In the genomic region with DNA sequence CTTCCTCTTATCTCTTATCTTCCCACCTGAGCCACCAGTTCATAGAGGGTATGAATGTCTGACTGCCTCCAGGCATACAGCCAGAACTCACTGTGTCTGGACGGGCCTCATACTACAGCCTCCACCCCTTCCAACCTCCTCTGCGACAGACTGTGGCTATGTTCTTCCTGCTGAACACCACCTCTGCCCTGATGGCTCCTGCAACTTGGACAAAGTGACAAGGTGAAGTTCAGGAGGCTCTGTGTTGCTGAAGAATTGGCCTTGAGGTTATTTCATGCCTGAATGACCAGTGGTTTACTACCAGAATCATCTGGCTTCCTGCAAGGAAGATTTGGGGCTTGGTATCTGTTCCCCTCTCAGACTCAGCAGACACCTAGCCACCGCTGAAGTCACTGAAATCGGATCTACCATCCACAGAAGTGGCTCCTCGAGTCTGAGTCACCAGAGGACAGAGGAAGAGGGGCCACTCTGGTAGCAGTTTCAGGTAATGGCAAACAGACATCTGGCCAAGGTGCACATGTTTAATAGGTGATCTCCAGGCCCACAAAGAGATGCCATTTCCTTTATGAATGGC, we compare ENCODE assay signal across 9 cellular contexts. TPM values are rescaled to one million over a fixed set of nuclear protein-coding genes. Genes with fewer than 3 reads are reported as not detected.
DNase-seq lines count a peak whose midpoint lies in the region; ATAC-seq, FAIRE-seq and TF ChIP-seq lines count a peak whose summit lies in the region.
"Had no signal": no experiment of that assay in that cellular context is flagged by ENCODE, and none has a peak within 500 bp of the region (broad histone marks: within the 10 kb centered on the region; RNA-seq: fewer than 3 reads in every experiment).

No MANE protein-coding gene starts in this region.

- no peaks in the 10 kb centered on the region for H3K27me3 Mint-ChIP-seq in CD4-positive, alpha-beta T cell

- H3K9me3 Mint-ChIP-seq in CD4-positive, alpha-beta T cell, result no peaks in the 10 kb centered on the region

- TF ChIP-seq POLR2A in uterus (IDR thresholded peaks at IDR 0.05), result no peak

- no peak overlapping the region for H3K4me3 ChIP-seq in uterus

- CTCF ChIA-PET in CD4-positive, alpha-beta T cell (lab: Charles Lee), result interaction anchor here (1.5 kb wide), 1 partner anchor 12 kb away, joined by 7 read pairs; no protein-coding TSS in a partner anchor

- H3K4me1 ChIP-seq in foreskin keratinocyte (no peaks in the 10 kb centered on the region), uterus (no peaks in the 10 kb centered on the region)

- intact Hi-C loops in CD4-positive, alpha-beta T cell (cut with DNase I, micrococcal nuclease), result no loop called here
- intact Hi-C loops in uterus (cut with DNase I; ENCODE audit: low total_unique reads), result no loop called here

- TF ChIP-seq CTCF in CD4-positive, alpha-beta T cell (IDR thresholded peaks at IDR 0.05), result no peak
- TF ChIP-seq CTCF in foreskin keratinocyte (conservative IDR thresholded peaks at IDR 0.05), result no peak
- no peak for TF ChIP-seq CTCF in D721Med (IDR thresholded peaks at IDR 0.05; ENCODE audit: insufficient read depth, missing control alignments)
- no peak for TF ChIP-seq CTCF in uterus (IDR thresholded peaks at IDR 0.05)

- H3K9me3 ChIP-seq in CD4-positive, alpha-beta T cell (ENCODE audit: control insufficient read depth, low read length), result no peaks in the 10 kb centered on the region
- H3K9me3 ChIP-seq in uterus, result no peaks in the 10 kb centered on the region

- POLR2A ChIA-PET in CD4-positive, alpha-beta T cell (lab: Charles Lee), result interaction anchor here (1.0 to 1.2 kb wide), 2 partner anchors 10 to 12 kb away, joined by 3 read pairs; no protein-coding TSS in a partner anchor

- no peak for ATAC-seq in CD4-positive, alpha-beta T cell (ENCODE audit: poor library complexity)
- ATAC-seq in GM19438 (IDR thresholded peaks at IDR 0.05; ENCODE audit: low read depth, unreplicated experiment) (peak; percentile 77), HG03469 (IDR thresholded peaks at IDR 0.05; ENCODE audit: unreplicated experiment) (peak; percentile 57), esophagus mucosa (peak; percentile 23), foreskin keratinocyte (no peak)

- peak overlapping the region; percentile 83 for H3K27ac Mint-ChIP-seq in CD4-positive, alpha-beta T cell

- H3K4me1 Mint-ChIP-seq in CD4-positive, alpha-beta T cell (ENCODE audit: low read depth), result peaks cover 30% of the 10 kb centered on the region

- H3K36me3 Mint-ChIP-seq in CD4-positive, alpha-beta T cell (ENCODE audit: low read depth), result peaks cover 41% of the 10 kb centered on the region

- FAIRE-seq in D721Med (lab: Jason Lieb, UNC), result no peak

- DNase-seq in CD4-positive, alpha-beta T cell, result no peak
- DNase-seq in foreskin keratinocyte (no peak), D721Med (ENCODE audit: insufficient read length, low spot score) (no peak), uterus (no peak)
- no peak for DNase-seq in activated CD4-positive, CD25-positive, alpha-beta regulatory T cell (lab: John Stamatoyannopoulos, UW)

- no peak overlapping the region for H3K27ac ChIP-seq in CD4-positive, alpha-beta T cell (ENCODE audit: low read depth, low read length)
- no peak overlapping the region for H3K27ac ChIP-seq in foreskin keratinocyte
- no peak overlapping the region for H3K27ac ChIP-seq in uterus

- no peak overlapping the region for H3K4me3 Mint-ChIP-seq in CD4-positive, alpha-beta T cell

- H3K27me3 ChIP-seq in CD4-positive, alpha-beta T cell (ENCODE audit: control insufficient read depth, insufficient read depth, low read length), result no peaks in the 10 kb centered on the region
- H3K27me3 ChIP-seq in foreskin keratinocyte (no peaks in the 10 kb centered on the region), uterus (no peaks in the 10 kb centered on the region)

- no peaks in the 10 kb centered on the region for H3K36me3 ChIP-seq in uterus

RNA-seq across cellular contexts. Expression of a gene that starts 14.2 kb away (rescaled TPM):
- total RNA-seq in CD4-positive, alpha-beta T cell, result 10 to 100 TPM; 37.8 to 38.9 TPM
- total RNA-seq in esophagus mucosa, result 43.3 TPM
- 9.4 and 9.8 TPM in 2 replicates for total RNA-seq in foreskin keratinocyte
- 9.1 TPM in 2 replicates for polyA plus RNA-seq in foreskin keratinocyte
- 100 to 1,000 TPM in 1 of 4 donors, 10 to 100 TPM in 3; 29.0 to 105 (median 41.2) TPM for total RNA-seq in uterus

RNA-seq across cellular contexts. Expression of a gene that starts 16.0 kb away (rescaled TPM):
- 10 to 100 TPM; 56.1 to 56.9 TPM for total RNA-seq in CD4-positive, alpha-beta T cell
- 102 TPM for total RNA-seq in esophagus mucosa
- 44.9 and 47.5 TPM in 2 replicates for total RNA-seq in foreskin keratinocyte
- 53.2 and 56.6 TPM in 2 replicates for polyA plus RNA-seq in foreskin keratinocyte
- 10 to 100 TPM; 15.9 to 67.5 (median 33.0) TPM for total RNA-seq in uterus

RNA-seq across cellular contexts. Expression of a gene that starts 30.7 kb away (rescaled TPM):
- total RNA-seq in CD4-positive, alpha-beta T cell, result under 1 TPM; 0.16 to 0.53 TPM
- total RNA-seq in esophagus mucosa (not detected), foreskin keratinocyte (not detected in 2 replicates), uterus (not detected)
- not detected in 2 replicates for polyA plus RNA-seq in foreskin keratinocyte
- total RNA-seq: subcutaneous adipose tissue had no signal

RNA-seq across cellular contexts. Expression of a gene that starts 32.7 kb away (rescaled TPM):
- total RNA-seq in CD4-positive, alpha-beta T cell, result 10 to 100 TPM; 28.9 to 30.3 TPM
- total RNA-seq in esophagus mucosa, result 28.2 TPM
- total RNA-seq in foreskin keratinocyte, result 35.6 and 40.1 TPM in 2 replicates
- polyA plus RNA-seq in foreskin keratinocyte, result 33.4 and 36.0 TPM in 2 replicates
- total RNA-seq in uterus, result 10 to 100 TPM; 28.8 to 73.3 (median 33.7) TPM

RNA-seq across cellular contexts. Expression of a gene that starts 44.5 kb away (rescaled TPM):
- total RNA-seq in CD4-positive, alpha-beta T cell, result under 1 TPM; 0.56 to 0.93 TPM
- total RNA-seq in esophagus mucosa, result not detected
- not detected in 2 replicates for total RNA-seq in foreskin keratinocyte
- not detected in 2 replicates for polyA plus RNA-seq in foreskin keratinocyte
- total RNA-seq in uterus, result 1 to 10 TPM in 1 of 4 donors, not detected in 3; 1.5 TPM
- total RNA-seq: subcutaneous adipose tissue had no signal

Comparison
In these comparisons a context has a peak if more than half of its experiments do, and no peak if none do; other contexts are left out.
1. ATAC-seq: peak in GM19438 (single experiment), HG03469 (single experiment) and esophagus mucosa (single experiment); none in CD4-positive, alpha-beta T cell (single experiment) and foreskin keratinocyte (single experiment).